Comparison of ENCODE assay signal across 1 cellular context in genomic region chr9:77876091-77876490, GRCh38.
TF ChIP-seq lines count a peak whose summit lies in the region.

No MANE protein-coding gene starts in this region.

TF ChIP-seq in SK-N-SH, 30 proteins besides CTCF, POLR2A, EP300 and RAD21 (continued from another document):
- TF ChIP-seq RCOR1 (IDR thresholded peaks at IDR 0.05; ENCODE audit: low read length) (no peak), MAX (IDR thresholded peaks at IDR 0.05; ENCODE audit: low read depth) (0 out of 2 replicates have a peak, but pooled peaks have one; percentile 19), USF1 (IDR thresholded peaks at IDR 0.05; ENCODE audit: borderline replicate concordance, low read depth) (no peak), CHD2 (IDR thresholded peaks at IDR 0.05; ENCODE audit: low read length, partially characterized antibody) (no peak), SMC3 (IDR thresholded peaks at IDR 0.05; ENCODE audit: low read depth, low read length) (no peak)
- TF ChIP-seq, protein P1, sequence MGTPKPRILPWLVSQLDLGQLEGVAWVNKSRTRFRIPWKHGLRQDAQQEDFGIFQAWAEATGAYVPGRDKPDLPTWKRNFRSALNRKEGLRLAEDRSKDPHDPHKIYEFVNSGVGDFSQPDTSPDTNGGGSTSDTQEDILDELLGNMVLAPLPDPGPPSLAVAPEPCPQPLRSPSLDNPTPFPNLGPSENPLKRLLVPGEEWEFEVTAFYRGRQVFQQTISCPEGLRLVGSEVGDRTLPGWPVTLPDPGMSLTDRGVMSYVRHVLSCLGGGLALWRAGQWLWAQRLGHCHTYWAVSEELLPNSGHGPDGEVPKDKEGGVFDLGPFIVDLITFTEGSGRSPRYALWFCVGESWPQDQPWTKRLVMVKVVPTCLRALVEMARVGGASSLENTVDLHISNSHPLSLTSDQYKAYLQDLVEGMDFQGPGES (IDR thresholded peaks at IDR 0.05; ENCODE audit: low read depth, low read length) = no peak
